20 cellular contexts compared by ENCODE assay signal in genomic region chr17:71983828-71984227, GRCh38.
"Had no signal": no experiment of that assay in that cellular context is flagged by ENCODE, and none has a peak within 500 bp of the region (broad histone marks: within the 10 kb centered on the region; RNA-seq: fewer than 3 reads in every experiment).

No MANE protein-coding gene starts in this region.

- H3K9me3 ChIP-seq: esophagus squamous epithelium, prostate gland had no signal

- H3K4me1 Mint-ChIP-seq: activated naive CD4-positive, alpha-beta T cell treated with anti-CD3 and anti-CD28 coated beads, Interleukin-2, amount 50 U/mL, for 24 hours; memory B cell; stimulated activated memory B cell treated with anti-CD40 and anti-IgM and Interleukin-4, amounts not matched to agents 10 μg/mL and 1 μg/mL and 100 μg/mL, for 72 hours had no signal

- H3K27me3 ChIP-seq: brain microvascular endothelial cell, esophagus squamous epithelium, left lung, spleen had no signal

- H3K9me3 Mint-ChIP-seq: type B pancreatic cell had no signal

- ATAC-seq: left lung; natural killer cell treated with Interleukin-12 subunit alpha and Interleukin-12 subunit beta and Interleukin-15 and Interleukin-18, amount 100 ng/mL, for 72 hours; sciatic nerve; stimulated activated memory B cell treated with anti-CD40 and anti-IgM and Interleukin-4, amounts not matched to agents 10 μg/mL and 1 μg/mL and 100 μg/mL, for 72 hours had no signal

- H3K27me3 Mint-ChIP-seq: activated naive CD4-positive, alpha-beta T cell treated with anti-CD3 and anti-CD28 coated beads, Interleukin-2, amount 50 U/mL, for 24 hours; memory B cell; natural killer cell treated with Interleukin-12 subunit alpha and Interleukin-12 subunit beta and Interleukin-15 and Interleukin-18, amount 100 ng/mL, for 72 hours; stimulated activated memory B cell treated with anti-CD40 and anti-IgM and Interleukin-4, amounts not matched to agents 10 μg/mL and 1 μg/mL and 100 μg/mL, for 72 hours had no signal

- H3K27ac Mint-ChIP-seq: activated naive CD4-positive, alpha-beta T cell treated with anti-CD3 and anti-CD28 coated beads, Interleukin-2, amount 50 U/mL, for 24 hours; activated T-helper 2 cell treated with anti-CD3 and anti-CD28 coated beads, Interferon-gamma antibody, Interleukin-2, Interleukin-4, amounts not matched to agents 10 μg/mL and 5 μg/mL and 100 μg/mL, durations not matched to agents 14 hours and 24 hours and 36 hours; memory B cell; natural killer cell treated with Interleukin-12 subunit alpha and Interleukin-12 subunit beta and Interleukin-15 and Interleukin-18, amount 100 ng/mL, for 72 hours; stimulated activated memory B cell treated with anti-CD40 and anti-IgM and Interleukin-4, amounts not matched to agents 10 μg/mL and 1 μg/mL and 100 μg/mL, for 72 hours; type B pancreatic cell had no signal

- H3K36me3 Mint-ChIP-seq: activated naive CD4-positive, alpha-beta T cell treated with anti-CD3 and anti-CD28 coated beads, Interleukin-2, amount 50 U/mL, for 24 hours; memory B cell; natural killer cell treated with Interleukin-12 subunit alpha and Interleukin-12 subunit beta and Interleukin-15 and Interleukin-18, amount 100 ng/mL, for 72 hours; stimulated activated memory B cell treated with anti-CD40 and anti-IgM and Interleukin-4, amounts not matched to agents 10 μg/mL and 1 μg/mL and 100 μg/mL, for 72 hours; type B pancreatic cell had no signal

- DNase-seq: activated CD4-positive, alpha-beta T cell treated with anti-CD3 and anti-CD28 coated beads, Interleukin-2, amount 50 U/mL, for 1 hour; activated CD8-positive, alpha-beta memory T cell treated with anti-CD3 and anti-CD28 coated beads, Interleukin-2, amount 50 U/mL, for 4 hours; amygdala; brain microvascular endothelial cell; dermis blood vessel endothelial cell; esophagus squamous epithelium; foreskin fibroblast; left lung; occipital lobe; spleen; substantia nigra had no signal

- H3K36me3 ChIP-seq: brain microvascular endothelial cell, esophagus squamous epithelium, left lung, prostate gland, spleen had no signal

- H3K4me1 ChIP-seq: left lung, prostate gland, spleen had no signal

- H3K4me3 ChIP-seq: esophagus squamous epithelium, left lung, prostate gland, spleen had no signal

- H3K27ac ChIP-seq: brain microvascular endothelial cell, left lung, prostate gland, spleen, VCaP had no signal

- H3K4me3 Mint-ChIP-seq: activated naive CD4-positive, alpha-beta T cell treated with anti-CD3 and anti-CD28 coated beads, Interleukin-2, amount 50 U/mL, for 24 hours; memory B cell; natural killer cell treated with Interleukin-12 subunit alpha and Interleukin-12 subunit beta and Interleukin-15 and Interleukin-18, amount 100 ng/mL, for 72 hours; stimulated activated memory B cell treated with anti-CD40 and anti-IgM and Interleukin-4, amounts not matched to agents 10 μg/mL and 1 μg/mL and 100 μg/mL, for 72 hours; type B pancreatic cell had no signal
